In genomic region chr19:57096640-57097361, GRCh38 we compare ENCODE assay signal across 19 cellular contexts. TPM values are rescaled to one million over a fixed set of nuclear protein-coding genes. Genes with fewer than 3 reads are reported as not detected.
DNase-seq lines count a peak whose midpoint lies in the region; ATAC-seq, FAIRE-seq and TF ChIP-seq lines count a peak whose summit lies in the region.
"Had no signal": no experiment of that assay in that cellular context is flagged by ENCODE, and none has a peak within 500 bp of the region (broad histone marks: within the 10 kb centered on the region; RNA-seq: fewer than 3 reads in every experiment).

No MANE protein-coding gene starts in this region.

- TF ChIP-seq POLR2A in ovary (IDR thresholded peaks at IDR 0.05) (no peak), gastroesophageal sphincter (IDR thresholded peaks at IDR 0.05) (no peak)

- no peaks in the 10 kb centered on the region for H3K79me1 ChIP-seq in neuronal stem cell (ENCODE audit: low read depth, low read length)

- in situ Hi-C loops in GM23248 (cut with MboI), result loop anchor here (25.0 kb wide), 1 partner anchor 1034 kb away; no protein-coding TSS in a partner anchor

- H3K4me2 ChIP-seq in GM23248 (ENCODE audit: unreplicated experiment), result no peak overlapping the region
- H3K4me2 ChIP-seq in neuronal stem cell (ENCODE audit: insufficient read depth, low read length, poor library complexity, severe bottlenecking), result no peak overlapping the region

- H3K79me2 ChIP-seq in GM23248 (ENCODE audit: insufficient read depth), result no peaks in the 10 kb centered on the region

- ATAC-seq in psoas muscle, result no peak
- ATAC-seq in gastroesophageal sphincter, result no peak

- TF ChIP-seq EP300 in ovary (IDR thresholded peaks at IDR 0.05) (no peak), gastroesophageal sphincter (IDR thresholded peaks at IDR 0.05) (no peak)

- 3 to 7% methylated on average over 9 of the region's 9 CpGs for WGBS in GM23248 (ENCODE audit: low coverage in 1 of 2, low lambda C conversion rate in 2 of 2, missing lambda C conversion rate in 2 of 2), 2 experiments
- WGBS in neuronal stem cell (ENCODE audit: extremely low coverage in 2 of 2, insufficient read length in 2 of 2, insufficient replicate concordance in 1 of 2), 2 donors, result no CpG with 5 or more reads among the region's 9 CpGs
- 18 to 30% (median 21%) methylated on average over 9 of the region's 9 CpGs for WGBS in psoas muscle, 3 donors
- 11 to 13% (median 13%) methylated on average over 9 of the region's 9 CpGs for WGBS in ovary, 3 donors
- 5 to 15% methylated on average over 7 to 9 of the region's 9 CpGs for WGBS in gastroesophageal sphincter (ENCODE audit: low coverage in 1 of 2), 2 donors

- no peaks in the 10 kb centered on the region for H3K4me1 ChIP-seq in GM23248 (ENCODE audit: insufficient read depth)
- no peaks in the 10 kb centered on the region for H3K4me1 ChIP-seq in adipocyte (ENCODE audit: control insufficient read depth, insufficient read depth, low read length)
- no peaks in the 10 kb centered on the region for H3K4me1 ChIP-seq in neuronal stem cell (ENCODE audit: control insufficient read depth in 2 of 2, insufficient read depth in 1 of 2, low read depth in 1 of 2, low read length in 2 of 2)
- H3K4me1 ChIP-seq in psoas muscle, result no peaks in the 10 kb centered on the region
- no peaks in the 10 kb centered on the region for H3K4me1 ChIP-seq in ovary (ENCODE audit: insufficient read depth)
- no peaks in the 10 kb centered on the region for H3K4me1 ChIP-seq in gastroesophageal sphincter

- peak; percentile 96 for FAIRE-seq in A204.1 (lab: Jason Lieb, UNC)
- FAIRE-seq: H1 had no signal

- TF ChIP-seq CTCF in psoas muscle (IDR thresholded peaks at IDR 0.05), result no peak
- peak in 1 of 3 donors; percentile 8 for TF ChIP-seq CTCF in ovary (IDR thresholded peaks at IDR 0.05)
- TF ChIP-seq CTCF in gastroesophageal sphincter (IDR thresholded peaks at IDR 0.05), result no peak

- H3K14ac ChIP-seq in neuronal stem cell (ENCODE audit: low read length), result no peak overlapping the region

- no peak overlapping the region for H3K4me3 ChIP-seq in GM23248
- no peak overlapping the region for H3K4me3 ChIP-seq in adipocyte (ENCODE audit: low read length)
- no peak overlapping the region for H3K4me3 ChIP-seq in neuronal stem cell (ENCODE audit: low read length in 2 of 2)
- no peak overlapping the region for H3K4me3 ChIP-seq in psoas muscle
- H3K4me3 ChIP-seq in ovary, result no peak overlapping the region
- no peak overlapping the region for H3K4me3 ChIP-seq in gastroesophageal sphincter

- intact Hi-C loops in psoas muscle (cut with DNase I), result no loop called here
- intact Hi-C loops in ovary (cut with DNase I), result loop anchor here in 2 of 4 donors (5.0 kb wide), 1 partner anchor 350 kb away; no protein-coding TSS in a partner anchor

- no peak overlapping the region for H2BK5ac ChIP-seq in neuronal stem cell (ENCODE audit: low read length)

- no peak overlapping the region for H2BK120ac ChIP-seq in neuronal stem cell (ENCODE audit: low read depth, low read length)

- H3K23ac ChIP-seq in neuronal stem cell (ENCODE audit: low read depth, low read length, poor library complexity), result no peak overlapping the region

- no peaks in the 10 kb centered on the region for H3K36me3 ChIP-seq in GM23248 (ENCODE audit: low read depth)
- no peaks in the 10 kb centered on the region for H3K36me3 ChIP-seq in adipocyte (ENCODE audit: control insufficient read depth, insufficient read depth, low read length, severe bottlenecking)
- H3K36me3 ChIP-seq in neuronal stem cell (replicated peaks in 1 of 2; ENCODE audit: control insufficient read depth in 2 of 2, insufficient read depth in 2 of 2, low read length in 2 of 2), result no peaks in the 10 kb centered on the region
- H3K36me3 ChIP-seq in psoas muscle (ENCODE audit: insufficient read depth in 1 of 2, low read depth in 1 of 2), result no peaks in the 10 kb centered on the region
- H3K36me3 ChIP-seq in ovary, result no peaks in the 10 kb centered on the region
- no peaks in the 10 kb centered on the region for H3K36me3 ChIP-seq in gastroesophageal sphincter

- H3K27ac ChIP-seq in GM23248 (no peak overlapping the region), neuronal stem cell (replicated peaks; ENCODE audit: low read length) (no peak overlapping the region), psoas muscle (no peak overlapping the region), ovary (peak overlapping the region in 1 of 2 donors; percentile 68), gastroesophageal sphincter (peak overlapping the region in 1 of 4 donors; percentile 37)
- H3K27ac ChIP-seq: HL-60 had no signal

- H3K9ac ChIP-seq in GM23248 (no peak overlapping the region), adipocyte (ENCODE audit: low read length) (no peak overlapping the region), neuronal stem cell (ENCODE audit: low read depth, low read length, poor library complexity) (no peak overlapping the region)

- H2BK15ac ChIP-seq in neuronal stem cell (ENCODE audit: low read length), result no peak overlapping the region

- no peak overlapping the region for H2AK5ac ChIP-seq in neuronal stem cell (ENCODE audit: low read depth, low read length)

- H2AFZ ChIP-seq in GM23248 (peak overlapping the region; percentile 60), neuronal stem cell (ENCODE audit: low read length) (peak overlapping the region; percentile 60)

- H3K4ac ChIP-seq in neuronal stem cell (ENCODE audit: low read length), result no peak overlapping the region

- no peaks in the 10 kb centered on the region for H3F3A ChIP-seq in GM23248 (ENCODE audit: insufficient read depth)

- H4K91ac ChIP-seq in neuronal stem cell (ENCODE audit: low read depth, low read length, poor library complexity), result no peak overlapping the region

- H4K8ac ChIP-seq in neuronal stem cell (ENCODE audit: low read depth, low read length), result no peak overlapping the region

- H3K18ac ChIP-seq in neuronal stem cell (ENCODE audit: low read length), result no peak overlapping the region

- H3K27me3 ChIP-seq in GM23248 (replicated peaks; ENCODE audit: insufficient read depth), result no peaks in the 10 kb centered on the region
- H3K27me3 ChIP-seq in adipocyte (replicated peaks; ENCODE audit: control insufficient read depth, insufficient read depth, low read length), result no peaks in the 10 kb centered on the region
- no peaks in the 10 kb centered on the region for H3K27me3 ChIP-seq in neuronal stem cell (ENCODE audit: control insufficient read depth in 3 of 3, insufficient read depth in 3 of 3, low read depth in 1 of 3, low read length in 3 of 3)
- peaks cover 0 to 3% (median 0%) of the 10 kb centered on the region in 3 donors for H3K27me3 ChIP-seq in psoas muscle (ENCODE audit: insufficient read depth in 3 of 3, low read length in 2 of 3)
- H3K27me3 ChIP-seq in ovary, result no peaks in the 10 kb centered on the region
- H3K27me3 ChIP-seq in gastroesophageal sphincter, result peaks cover 21% of the 10 kb centered on the region

- no peaks in the 10 kb centered on the region for H3K9me2 ChIP-seq in GM23248 (ENCODE audit: insufficient read depth)

- no peaks in the 10 kb centered on the region for H4K20me1 ChIP-seq in GM23248 (ENCODE audit: insufficient read depth)

- DNase-seq in GM23248, result peak; percentile 20
- peak; percentile 43 for DNase-seq in adipocyte (ENCODE audit: low read depth)
- DNase-seq in neuronal stem cell (ENCODE audit: low spot score), result no peak
- DNase-seq in psoas muscle, result no peak
- DNase-seq in ovary, result no peak
- no peak for DNase-seq in SIG-M5 (lab: John Stamatoyannopoulos, UW)
- DNase-seq: ACHN; CD4-positive, CD25-positive, alpha-beta regulatory T cell; DMS79 treated with DMSO at 0.1 percent for 48 hours; KG1; NCI-H1092; NCI-H446 treated with DMSO at 0.1 percent for 48 hours; NCI-H774; SHP77 had no signal

- no peak overlapping the region for H2BK12ac ChIP-seq in neuronal stem cell (ENCODE audit: low read length)

- H3K9me3 ChIP-seq in GM23248 (ENCODE audit: low read depth) (no peaks in the 10 kb centered on the region), adipocyte (ENCODE audit: control insufficient read depth, low read length) (peaks cover 4% of the 10 kb centered on the region), neuronal stem cell (replicated peaks in 1 of 2; ENCODE audit: control insufficient read depth in 2 of 2, insufficient read depth in 1 of 2, low read depth in 1 of 2, low read length in 2 of 2) (peaks cover 11 to 18% of the 10 kb centered on the region in 2 donors), psoas muscle (peaks cover 7% of the 10 kb centered on the region), ovary (no peaks in the 10 kb centered on the region), gastroesophageal sphincter (no peaks in the 10 kb centered on the region)

RNA-seq across cellular contexts. Expression of gene USP29, which starts 23.0 kb away (rescaled TPM):
- not detected in 2 replicates for total RNA-seq in GM23248 (2014; rRNA removed; shearing (Covaris generic))
- polyA plus RNA-seq in GM23248 (2016; fragmentation: Nextera tagmentation; extraction: Ambion mirVana), result not detected in 2 replicates
- not detected for polyA plus RNA-seq in neuronal stem cell (2013, experiment 1 of 2)
- polyA plus RNA-seq in neuronal stem cell (2013, experiment 2 of 2), result not detected
- not detected for total RNA-seq in psoas muscle
- polyA plus RNA-seq in psoas muscle, result not detected
- total RNA-seq in ovary, result not detected
- polyA plus RNA-seq in ovary, result not detected
- not detected for total RNA-seq in gastroesophageal sphincter
- total RNA-seq: CD4-positive, CD25-positive, alpha-beta regulatory T cell; H1; M059J had no signal
- polyA plus RNA-seq: CD4-positive, CD25-positive, alpha-beta regulatory T cell; H1 had no signal

RNA-seq across cellular contexts. Expression of gene ZIM3, which starts 48.2 kb away (rescaled TPM):
- total RNA-seq in GM23248 (2014; rRNA removed; shearing (Covaris generic)), result not detected in 2 replicates
- polyA plus RNA-seq in GM23248 (2016; fragmentation: Nextera tagmentation; extraction: Ambion mirVana), result not detected in 2 replicates
- polyA plus RNA-seq in neuronal stem cell (2013, experiment 1 of 2), result not detected
- polyA plus RNA-seq in neuronal stem cell (2013, experiment 2 of 2), result not detected
- total RNA-seq in psoas muscle, result not detected
- polyA plus RNA-seq in psoas muscle, result not detected
- total RNA-seq in ovary, result not detected
- not detected for polyA plus RNA-seq in ovary
- not detected for total RNA-seq in gastroesophageal sphincter
- total RNA-seq: CD4-positive, CD25-positive, alpha-beta regulatory T cell; H1; M059J had no signal
- polyA plus RNA-seq: CD4-positive, CD25-positive, alpha-beta regulatory T cell; H1 had no signal

Comparison
In these comparisons a context has a peak if more than half of its experiments do, and no peak if none do; other contexts are left out.
1. DNase-seq: peak in GM23248 (single experiment) and adipocyte (single experiment); none in neuronal stem cell (single experiment), psoas muscle (0 of 2), ovary (0 of 5) and SIG-M5 (single experiment).